In the genomic region with DNA sequence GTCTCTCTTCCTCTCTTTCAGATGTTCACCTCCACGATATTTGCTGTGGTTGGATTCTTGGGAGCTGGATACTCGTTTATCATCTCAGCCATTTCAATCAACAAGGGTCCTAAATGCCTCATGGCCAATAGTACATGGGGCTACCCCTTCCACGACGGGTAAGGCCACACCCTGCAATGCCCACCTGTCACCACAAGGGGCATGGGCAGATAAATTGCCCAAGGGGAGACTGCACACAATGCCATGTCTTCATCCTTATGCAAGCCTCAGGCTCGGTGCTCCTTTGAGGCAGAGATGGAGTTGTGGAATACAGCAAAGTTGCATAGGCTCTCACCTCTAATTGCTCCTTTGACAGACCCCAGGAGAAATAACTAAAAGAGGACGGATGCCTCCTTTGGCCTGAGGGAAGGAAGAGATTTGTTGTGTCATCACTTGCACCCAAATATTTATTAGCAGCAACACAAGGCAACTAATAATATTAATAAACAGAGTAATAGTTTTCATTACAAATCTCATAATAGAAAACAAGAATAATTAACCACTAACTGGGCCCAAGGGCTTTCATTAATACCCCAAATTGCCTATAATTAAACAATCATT, we compare ENCODE assay signal across 8 cellular contexts. TPM values are rescaled to one million over a fixed set of nuclear protein-coding genes. Genes with fewer than 3 reads are reported as not detected.
DNase-seq lines count a peak whose midpoint lies in the region; ATAC-seq and TF ChIP-seq lines count a peak whose summit lies in the region.

No MANE protein-coding gene starts in this region.

- TF ChIP-seq CTCF in choroid plexus epithelial cell (conservative IDR thresholded peaks at IDR 0.05; ENCODE audit: low read depth, low read length): peak; percentile 49

- H3K4me1 ChIP-seq in NT2/D1 (ENCODE audit: insufficient read depth, insufficient read length): no peaks in the 10 kb centered on the region

- no peak overlapping the region for H3K9ac ChIP-seq in NT2/D1 (ENCODE audit: insufficient read length, low read depth)

- H3K4me3 ChIP-seq in NT2/D1 (ENCODE audit: insufficient read length, low read depth) (no peak overlapping the region), choroid plexus epithelial cell (ENCODE audit: low read depth, low read length) (no peak overlapping the region)

- no peaks in the 10 kb centered on the region for H3K27me3 ChIP-seq in NT2/D1 (ENCODE audit: insufficient read depth, insufficient read length)

- 0 out of 2 replicates have a peak, but pooled peaks cover 7% of the 10 kb centered on the region for H3K9me3 ChIP-seq in NT2/D1 (ENCODE audit: insufficient read depth, low read length)

- H3K36me3 ChIP-seq in NT2/D1 (ENCODE audit: insufficient read depth, insufficient read length, low read length): no peaks in the 10 kb centered on the region

- DNase-seq in NCI-H82 (lab: John Stamatoyannopoulos, UW) (peak; percentile 69), NCI-H82 treated with DMSO at 0.1 percent for 48 hours (lab: John Stamatoyannopoulos, UW; ENCODE audit: unreplicated experiment) (no peak), NT2/D1 (ENCODE audit: low read depth, low spot score) (peak; percentile 25), choroid plexus epithelial cell (ENCODE audit: low read depth) (no peak), G401 (ENCODE audit: low spot score) (no peak), occipital lobe (lab: John Stamatoyannopoulos, UW) (no peak)
- DNase-seq in stimulated activated CD8-positive, alpha-beta memory T cell treated with anti-CD3 and anti-CD28 coated beads, Interleukin-4, amount 100 ng/mL, for 24 hours (ENCODE audit: low read depth): peak; percentile 11

- peak; percentile 81 for ATAC-seq in GM21825 (IDR thresholded peaks at IDR 0.05; ENCODE audit: unreplicated experiment)

- in situ Hi-C loops in G401 (cut with HindIII; ENCODE audit: low sequenced_read_pairs): no loop called here

RNA-seq across cellular contexts. Expression of gene TM4SF4, which starts 13.2 kb away (rescaled TPM):
- total RNA-seq in G401 (2014; rRNA removed; shearing (Covaris generic)): not detected in 2 replicates
- total RNA-seq in occipital lobe: not detected

Comparison
In these comparisons a context has a peak if more than half of its experiments do, and no peak if none do; other contexts are left out.
1. DNase-seq: peak in NCI-H82 (single experiment), NT2/D1 (single experiment) and stimulated activated CD8-positive, alpha-beta memory T cell treated with anti-CD3 and anti-CD28 coated beads, Interleukin-4, amount 100 ng/mL, for 24 hours (single experiment); none in NCI-H82 treated with DMSO at 0.1 percent for 48 hours (single experiment), choroid plexus epithelial cell (single experiment), G401 (single experiment) and occipital lobe (single experiment).